22 cellular contexts compared by ENCODE assay signal in the genomic region with DNA sequence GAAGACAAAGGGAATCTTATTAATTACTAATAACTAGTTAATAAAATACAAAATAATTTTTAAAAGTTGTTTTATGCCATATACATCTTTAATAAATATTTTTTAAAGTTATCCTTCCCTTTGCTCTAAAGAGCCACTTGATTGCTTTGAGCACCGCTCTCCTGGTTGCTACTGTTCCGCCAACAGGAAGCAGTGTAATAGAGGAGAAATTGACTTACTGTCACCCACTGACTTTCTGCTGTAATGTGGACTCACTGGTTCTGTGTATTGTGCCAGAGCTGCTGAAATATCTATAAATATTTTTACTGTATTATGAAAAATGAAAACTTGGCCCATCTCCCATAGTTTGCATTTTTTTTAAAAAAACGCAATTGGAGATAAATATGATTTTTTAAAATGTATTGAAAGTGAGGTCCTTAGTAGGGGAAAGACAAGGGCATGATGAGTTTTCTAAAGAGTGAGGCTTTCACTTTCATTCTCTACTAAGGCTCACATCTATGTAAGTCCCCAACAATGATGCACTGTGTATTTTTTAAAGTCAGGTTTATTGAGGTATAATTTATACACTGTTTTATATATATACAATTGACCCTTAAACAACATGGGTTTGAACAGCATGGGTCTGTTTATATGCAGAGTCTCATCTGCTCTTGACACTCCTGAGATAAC.
DNase-seq lines count a peak whose midpoint lies in the region; ATAC-seq and TF ChIP-seq lines count a peak whose summit lies in the region.
"Had no signal": no experiment of that assay in that cellular context is flagged by ENCODE, and none has a peak within 500 bp of the region (broad histone marks: within the 10 kb centered on the region; RNA-seq: fewer than 3 reads in every experiment).

No MANE protein-coding gene starts in this region.

- no peak overlapping the region for H3K27ac ChIP-seq in uterus
- H3K27ac ChIP-seq: BLaER1, colonic mucosa, hepatocyte, Peyer's patch, prostate gland, SK-N-MC, testis had no signal

- H3K4me3 ChIP-seq in choroid plexus epithelial cell (ENCODE audit: low read depth, low read length) (no peak overlapping the region), uterus (no peak overlapping the region)
- H3K4me3 ChIP-seq: BLaER1, colonic mucosa, hepatocyte, Peyer's patch, prostate gland, SK-N-MC, smooth muscle cell, testis had no signal

- no peaks in the 10 kb centered on the region for H3K27me3 ChIP-seq in uterus
- H3K27me3 ChIP-seq: BLaER1, colonic mucosa, Peyer's patch, testis had no signal

- no peaks in the 10 kb centered on the region for H3K36me3 ChIP-seq in uterus
- H3K36me3 ChIP-seq: BLaER1, colonic mucosa, Peyer's patch, prostate gland had no signal

- no peaks in the 10 kb centered on the region for H3K9me3 ChIP-seq in uterus
- H3K9me3 ChIP-seq: BLaER1, colonic mucosa, Peyer's patch, prostate gland, testis had no signal

- intact Hi-C loops in uterus (cut with DNase I; ENCODE audit: low total_unique reads): no loop called here

- no peak for TF ChIP-seq POLR2A in uterus (IDR thresholded peaks at IDR 0.05)

- H3K4me1 ChIP-seq in uterus: no peaks in the 10 kb centered on the region
- H3K4me1 ChIP-seq: colonic mucosa, Peyer's patch, prostate gland, testis had no signal

- TF ChIP-seq CTCF in choroid plexus epithelial cell (conservative IDR thresholded peaks at IDR 0.05; ENCODE audit: low read depth, low read length) (no peak), uterus (IDR thresholded peaks at IDR 0.05) (no peak)

- DNase-seq in choroid plexus epithelial cell (ENCODE audit: low read depth): peak; percentile 3
- no peak for DNase-seq in D341Med (ENCODE audit: low spot score)
- DNase-seq in uterus: no peak
- DNase-seq in AG08396 (ENCODE audit: low spot score): no peak
- DNase-seq: activated gamma-delta T cell treated with Interleukin-2 at 50 U/mL for 16 hours, colonic mucosa, KBM-7, kidney, NCI-H1048, NCI-H2107, Peyer's patch, T-helper 9 cell, testis had no signal

- ATAC-seq in GM18519 (IDR thresholded peaks at IDR 0.05; ENCODE audit: low FRiP score, unreplicated experiment) (peak; percentile 39), GM21360 (IDR thresholded peaks at IDR 0.05; ENCODE audit: unreplicated experiment) (peak; percentile 53), HG02852 (IDR thresholded peaks at IDR 0.05; ENCODE audit: unreplicated experiment) (peak; percentile 65)
- ATAC-seq: activated CD4-positive, CD25-positive, alpha-beta regulatory T cell treated with anti-CD3 and anti-CD28 coated beads, Interleukin-2, amount 50 U/mL, for 24 hours had no signal
